Comparison of ENCODE assay signal across 28 cellular contexts in the genomic region with DNA sequence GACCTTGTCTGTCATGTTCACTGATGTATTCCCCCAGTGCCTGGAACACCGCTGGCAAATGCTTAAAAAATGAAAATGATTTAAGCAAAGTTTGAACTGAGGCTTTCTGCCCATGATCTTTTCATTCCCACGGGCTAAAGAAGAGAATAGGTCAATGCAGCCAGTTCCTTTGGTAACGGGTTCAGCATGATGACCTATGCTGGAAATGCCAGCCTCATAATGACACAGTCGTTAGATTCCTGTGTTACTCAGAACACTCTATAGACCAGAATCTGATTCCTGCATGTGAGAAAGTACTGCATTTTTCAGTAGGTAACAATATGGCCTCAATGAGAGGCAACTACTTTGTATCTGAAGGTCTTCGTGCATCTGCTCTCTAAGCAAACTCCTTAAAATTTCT.
"Had no signal": no experiment of that assay in that cellular context is flagged by ENCODE, and none has a peak within 500 bp of the region (broad histone marks: within the 10 kb centered on the region; RNA-seq: fewer than 3 reads in every experiment).

No MANE protein-coding gene starts in this region.

- H3K4me3 Mint-ChIP-seq: activated CD4-positive, alpha-beta T cell treated with anti-CD3 and anti-CD28 coated beads, Interleukin-2, amount 10 ng/mL, durations not matched to agents 24 days and 14 days; activated CD8-positive, alpha-beta T cell treated with anti-CD3 and anti-CD28 coated beads for 36 hours; activated naive CD4-positive, alpha-beta T cell treated with anti-CD3 and anti-CD28 coated beads, Interleukin-2, amount 10 ng/mL, durations not matched to agents 7 days and 5 days; activated naive CD8-positive, alpha-beta T cell; activated naive CD8-positive, alpha-beta T cell treated with anti-CD3 and anti-CD28 coated beads, Interleukin-2, amount 50 U/mL, for 24 hours; activated T-cell treated with anti-CD3 and anti-CD28 coated beads, Interleukin-2, amount 50 U/mL, for 24 hours; activated T-helper 1 cell treated with anti-CD3 and anti-CD28 coated beads, Interleukin-12 subunit alpha, Interleukin-12 subunit beta, Interleukin-2, Interleukin-4 antibody, amounts not matched to agents 30 ng/mL and 10 ng/mL and 1 ng/mL, durations not matched to agents 14 hours and 24 hours and 36 hours; T-helper 1 cell treated with Interleukin-12 subunit alpha and Interleukin-12 subunit beta and Interleukin-4 antibody, amounts not matched to agents 30 μg/mL and 1 μg/mL, for 36 hours had no signal

- H3K4me1 Mint-ChIP-seq: activated naive CD4-positive, alpha-beta T cell treated with anti-CD3 and anti-CD28 coated beads, Interleukin-2, amount 10 ng/mL, durations not matched to agents 7 days and 5 days; activated naive CD8-positive, alpha-beta T cell treated with anti-CD3 and anti-CD28 coated beads, Interleukin-2, amount 50 U/mL, for 24 hours had no signal

- H3K9me3 Mint-ChIP-seq: activated CD4-positive, alpha-beta T cell treated with anti-CD3 and anti-CD28 coated beads, Interleukin-2, amount 10 ng/mL, durations not matched to agents 24 days and 14 days; activated CD8-positive, alpha-beta T cell treated with anti-CD3 and anti-CD28 coated beads for 36 hours; activated naive CD4-positive, alpha-beta T cell treated with anti-CD3 and anti-CD28 coated beads, Interleukin-2, amount 10 ng/mL, durations not matched to agents 7 days and 5 days; activated naive CD8-positive, alpha-beta T cell treated with anti-CD3 and anti-CD28 coated beads, Interleukin-2, amount 50 U/mL, for 24 hours; activated T-cell treated with anti-CD3 and anti-CD28 coated beads, Interleukin-2, amount 50 U/mL, for 24 hours; activated T-helper 1 cell treated with anti-CD3 and anti-CD28 coated beads, Interleukin-12 subunit alpha, Interleukin-12 subunit beta, Interleukin-2, Interleukin-4 antibody, amounts not matched to agents 30 ng/mL and 10 ng/mL and 1 ng/mL, durations not matched to agents 14 hours and 24 hours and 36 hours; T-helper 1 cell treated with Interleukin-12 subunit alpha and Interleukin-12 subunit beta and Interleukin-4 antibody, amounts not matched to agents 30 μg/mL and 1 μg/mL, for 36 hours had no signal

- H3K36me3 Mint-ChIP-seq: activated naive CD8-positive, alpha-beta T cell had no signal

- H3K9me3 ChIP-seq: breast epithelium, Peyer's patch, SJSA1, SK-N-SH had no signal

- H3K4me1 ChIP-seq: breast epithelium, Peyer's patch, SJSA1 had no signal

- H3K4me3 ChIP-seq: breast epithelium, K562, Peyer's patch, SJSA1 had no signal

- FAIRE-seq: K562 had no signal

- ATAC-seq: activated CD8-positive, alpha-beta T cell treated with anti-CD3 and anti-CD28 coated beads for 36 hours; activated naive CD8-positive, alpha-beta T cell treated with anti-CD3 and anti-CD28 coated beads, Interleukin-2, amount 50 U/mL, for 24 hours; K562; PC-3 had no signal

- H3K36me3 ChIP-seq: breast epithelium had no signal

- H3K27me3 Mint-ChIP-seq: activated CD4-positive, alpha-beta T cell treated with anti-CD3 and anti-CD28 coated beads, Interleukin-2, amount 10 ng/mL, durations not matched to agents 24 days and 14 days; activated CD8-positive, alpha-beta T cell treated with anti-CD3 and anti-CD28 coated beads for 36 hours; activated naive CD4-positive, alpha-beta T cell treated with anti-CD3 and anti-CD28 coated beads, Interleukin-2, amount 10 ng/mL, durations not matched to agents 7 days and 5 days; activated naive CD8-positive, alpha-beta T cell; activated naive CD8-positive, alpha-beta T cell treated with anti-CD3 and anti-CD28 coated beads, Interleukin-2, amount 50 U/mL, for 24 hours; activated T-cell treated with anti-CD3 and anti-CD28 coated beads, Interleukin-2, amount 50 U/mL, for 24 hours had no signal

- H3K9ac ChIP-seq: SK-N-SH had no signal

- H3K4me2 ChIP-seq: SK-N-SH had no signal

- H3K27me3 ChIP-seq: breast epithelium, Peyer's patch, SJSA1 had no signal

- H3K27ac ChIP-seq: breast epithelium, Peyer's patch, SJSA1, WERI-Rb-1 had no signal

- DNase-seq: activated CD4-positive, alpha-beta T cell treated with anti-CD3 and anti-CD28 coated beads, Interleukin-2, amount 10 ng/mL, durations not matched to agents 24 days and 14 days; activated CD4-positive, alpha-beta T cell treated with anti-CD3 and anti-CD28 coated beads, Interleukin-2, amount 50 U/mL, for 4 hours; activated CD8-positive, alpha-beta T cell treated with anti-CD3 and anti-CD28 coated beads for 36 hours; activated effector memory CD4-positive, alpha-beta T cell treated with Interleukin-2 at 50 U/mL for 16 hours; activated naive CD4-positive, alpha-beta T cell treated with anti-CD3 and anti-CD28 coated beads, Interleukin-2, amount 10 ng/mL, durations not matched to agents 7 days and 5 days; activated naive CD8-positive, alpha-beta T cell treated with anti-CD3 and anti-CD28 coated beads, Interleukin-2, amount 50 U/mL, for 24 hours; activated T-cell treated with anti-CD3 and anti-CD28 coated beads, Interleukin-2, amount 50 U/mL, for 24 hours; anterior cingulate cortex; NCI-H1105; NCI-H1417 treated with DMSO at 0.1 percent for 48 hours; NCI-H1694; NCI-H1930; NCI-H2081 treated with DMSO at 0.1 percent for 48 hours; NCI-H226; NCI-H446 treated with DMSO at 0.1 percent for 48 hours; NCI-H524 treated with DMSO at 0.1 percent for 48 hours; PC-3; Peyer's patch; RPMI8226; SHP77 treated with DMSO at 0.1 percent for 48 hours; SK-N-SH; WERI-Rb-1 had no signal

- H3K27ac Mint-ChIP-seq: activated CD4-positive, alpha-beta T cell treated with anti-CD3 and anti-CD28 coated beads, Interleukin-2, amount 10 ng/mL, durations not matched to agents 24 days and 14 days; activated CD8-positive, alpha-beta T cell treated with anti-CD3 and anti-CD28 coated beads for 36 hours; activated naive CD4-positive, alpha-beta T cell treated with anti-CD3 and anti-CD28 coated beads, Interleukin-2, amount 10 ng/mL, durations not matched to agents 7 days and 5 days; activated naive CD8-positive, alpha-beta T cell; activated naive CD8-positive, alpha-beta T cell treated with anti-CD3 and anti-CD28 coated beads, Interleukin-2, amount 50 U/mL, for 24 hours; activated T-cell treated with anti-CD3 and anti-CD28 coated beads, Interleukin-2, amount 50 U/mL, for 24 hours; activated T-helper 1 cell treated with anti-CD3 and anti-CD28 coated beads, Interleukin-12 subunit alpha, Interleukin-12 subunit beta, Interleukin-2, Interleukin-4 antibody, amounts not matched to agents 30 ng/mL and 10 ng/mL and 1 ng/mL, durations not matched to agents 14 hours and 24 hours and 36 hours; T-helper 1 cell treated with Interleukin-12 subunit alpha and Interleukin-12 subunit beta and Interleukin-4 antibody, amounts not matched to agents 30 μg/mL and 1 μg/mL, for 36 hours had no signal
